Comparison of ENCODE assay signal across 8 cellular contexts in genomic region chr7:55074008-55074499, GRCh38. TPM values are rescaled to one million over a fixed set of nuclear protein-coding genes. Genes with fewer than 3 reads are reported as not detected.
DNase-seq lines count a peak whose midpoint lies in the region; ATAC-seq and TF ChIP-seq lines count a peak whose summit lies in the region.

No MANE protein-coding gene starts in this region.

- ATAC-seq in GM21515 (IDR thresholded peaks at IDR 0.05; ENCODE audit: unreplicated experiment) (peak; percentile 89), gastrocnemius medialis (peak in 1 of 2 donors; percentile 14)

- no peaks in the 10 kb centered on the region for H3K36me3 ChIP-seq in gastrocnemius medialis

- CTCF ChIA-PET in activated CD4-positive, alpha-beta T cell treated with anti-CD3 and anti-CD28 coated beads, Interleukin-2, amount 10 ng/mL, durations not matched to agents 7 days and 5 days (lab: Charles Lee) = no interaction called here

- TF ChIP-seq CTCF in gastrocnemius medialis (IDR thresholded peaks at IDR 0.05 in 4 of 5, conservative IDR thresholded peaks at IDR 0.05 in 1 of 5) = no peak

- peaks cover 42 to 52% of the 10 kb centered on the region in 2 donors for H3K4me1 ChIP-seq in gastrocnemius medialis

- H3K4me3 ChIP-seq in gastrocnemius medialis = no peak overlapping the region

- POLR2A ChIA-PET in activated CD4-positive, alpha-beta T cell treated with anti-CD3 and anti-CD28 coated beads, Interleukin-2, amount 10 ng/mL, durations not matched to agents 7 days and 5 days (lab: Charles Lee) = no interaction called here

- intact Hi-C loops in gastrocnemius medialis (cut with DNase I; ENCODE audit: low total_unique reads) = loop anchor here (2.0 kb wide), 2 partner anchors 27 to 55 kb away; partner anchors contain the start of gene EGFR

- no peaks in the 10 kb centered on the region for H3K36me3 Mint-ChIP-seq in activated CD4-positive, alpha-beta T cell treated with anti-CD3 and anti-CD28 coated beads, Interleukin-2, amount 10 ng/mL, durations not matched to agents 7 days and 5 days (ENCODE audit: low read depth)

- H3K9me3 ChIP-seq in gastrocnemius medialis = no peaks in the 10 kb centered on the region

- peak overlapping the region; percentile 82 for H3K27ac Mint-ChIP-seq in activated CD4-positive, alpha-beta T cell treated with anti-CD3 and anti-CD28 coated beads, Interleukin-2, amount 10 ng/mL, durations not matched to agents 7 days and 5 days

- peak overlapping the region; percentile 72 to 84 (median 79) for H3K27ac ChIP-seq in gastrocnemius medialis

- peak overlapping the region; percentile 4 for H3K4me3 Mint-ChIP-seq in activated CD4-positive, alpha-beta T cell treated with anti-CD3 and anti-CD28 coated beads, Interleukin-2, amount 10 ng/mL, durations not matched to agents 7 days and 5 days

- no peaks in the 10 kb centered on the region for H3K27me3 ChIP-seq in gastrocnemius medialis

- H3K27me3 Mint-ChIP-seq in activated CD4-positive, alpha-beta T cell treated with anti-CD3 and anti-CD28 coated beads, Interleukin-2, amount 10 ng/mL, durations not matched to agents 7 days and 5 days = peaks cover 16% of the 10 kb centered on the region

- H3K9me3 Mint-ChIP-seq in activated CD4-positive, alpha-beta T cell treated with anti-CD3 and anti-CD28 coated beads, Interleukin-2, amount 10 ng/mL, durations not matched to agents 7 days and 5 days = no peaks in the 10 kb centered on the region

- peaks cover 13% of the 10 kb centered on the region for H3K4me1 Mint-ChIP-seq in activated CD4-positive, alpha-beta T cell treated with anti-CD3 and anti-CD28 coated beads, Interleukin-2, amount 10 ng/mL, durations not matched to agents 7 days and 5 days

- in situ Hi-C loops in gastrocnemius medialis (cut with MboI; ENCODE audit: low sequenced_read_pairs in 4 of 4) = no loop called here

- DNase-seq in GM04504 (ENCODE audit: low read depth) (peak; percentile 76), HPDE6-E6E7 (ENCODE audit: extremely low spot score) (peak; percentile 92), fibroblast of peridontal ligament (ENCODE audit: extremely low read depth) (peak; percentile 76), gastrocnemius medialis (peak in 1 of 2 donors; percentile 60), NCI-H2196 (lab: John Stamatoyannopoulos, UW; ENCODE audit: unreplicated experiment) (no peak), inferior parietal cortex (ENCODE audit: extremely low spot score) (no peak)
- peak; percentile 38 for DNase-seq in activated CD4-positive, alpha-beta T cell treated with anti-CD3 and anti-CD28 coated beads, Interleukin-2, amount 10 ng/mL, durations not matched to agents 7 days and 5 days

- TF ChIP-seq POLR2A in gastrocnemius medialis (IDR thresholded peaks at IDR 0.05) = peak in 1 of 2 donors; percentile 28

RNA-seq across cellular contexts. Expression of gene EGFR, which starts 55.2 kb away (rescaled TPM):
- not detected for total RNA-seq in activated CD4-positive, alpha-beta T cell treated with anti-CD3 and anti-CD28 coated beads, Interleukin-2, amount 10 ng/mL, durations not matched to agents 7 days and 5 days
- total RNA-seq in gastrocnemius medialis = 10 to 100 TPM; 28.0 to 34.8 (median 29.4) TPM

Comparison
In these comparisons a context has a peak if more than half of its experiments do, and no peak if none do; other contexts are left out.
1. DNase-seq: peak in GM04504 (single experiment), HPDE6-E6E7 (single experiment), activated CD4-positive, alpha-beta T cell treated with anti-CD3 and anti-CD28 coated beads, Interleukin-2, amount 10 ng/mL, durations not matched to agents 7 days and 5 days (single experiment) and fibroblast of peridontal ligament (single experiment); none in NCI-H2196 (single experiment) and inferior parietal cortex (single experiment).
2. RNA of gene EGFR, which starts 55.2 kb away (total RNA-seq): 28.0 to 34.8 TPM in gastrocnemius medialis; not detected in activated CD4-positive, alpha-beta T cell treated with anti-CD3 and anti-CD28 coated beads, Interleukin-2, amount 10 ng/mL, durations not matched to agents 7 days and 5 days; every median in the first group is over 10 times any median in the second.